Comparison of ENCODE assay signal across 25 cellular contexts in the genomic region with DNA sequence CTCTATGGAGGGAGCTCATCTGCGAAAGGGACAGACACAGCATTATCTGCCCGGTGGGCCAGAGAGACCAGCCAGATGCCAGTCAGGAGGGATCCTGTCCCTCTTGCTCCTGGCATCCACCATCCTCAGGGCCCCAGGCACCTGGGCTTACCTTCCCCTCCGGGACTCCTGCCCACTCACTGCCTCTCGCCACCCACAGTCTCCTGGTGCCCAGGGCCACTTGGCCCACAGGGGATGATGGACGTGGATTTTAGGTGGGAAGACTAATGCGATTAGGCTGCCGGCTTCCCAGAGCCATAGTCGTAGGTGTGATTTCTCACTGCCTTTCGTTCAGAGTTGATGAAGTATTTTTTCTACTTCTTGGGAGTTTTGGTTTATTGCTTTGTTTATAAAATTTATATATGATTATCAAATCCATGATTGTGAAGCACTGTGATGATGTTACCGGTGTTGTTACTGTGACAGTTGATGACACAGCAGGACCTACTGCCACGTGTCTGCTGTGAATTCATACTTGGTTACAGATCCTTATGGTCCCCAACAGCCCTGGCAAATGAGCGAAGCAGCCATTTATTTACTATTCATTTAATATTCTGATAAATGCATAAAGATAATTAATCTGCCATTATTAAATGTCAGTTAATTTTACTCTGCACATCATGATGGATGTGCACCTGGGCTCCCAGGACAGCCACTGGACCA.
"Had no signal": no experiment of that assay in that cellular context is flagged by ENCODE, and none has a peak within 500 bp of the region (broad histone marks: within the 10 kb centered on the region; RNA-seq: fewer than 3 reads in every experiment).

No MANE protein-coding gene starts in this region.

- H3K27ac ChIP-seq: colonic mucosa, epithelial cell of prostate, esophagus squamous epithelium, left ventricle myocardium inferior, parathyroid adenoma, psoas muscle, right atrium auricular region, tibial nerve had no signal

- H3K27me3 ChIP-seq: colonic mucosa, esophagus squamous epithelium, right atrium auricular region, tibial nerve had no signal

- H3K4me3 Mint-ChIP-seq: central memory CD8-positive, alpha-beta T cell; nephron; T-helper 1 cell treated with Interleukin-12 subunit alpha and Interleukin-12 subunit beta and Interleukin-4 antibody, amounts not matched to agents 30 μg/mL and 1 μg/mL, for 36 hours had no signal

- ATAC-seq: psoas muscle had no signal

- H3K9me3 Mint-ChIP-seq: central memory CD8-positive, alpha-beta T cell; nephron; T-helper 1 cell treated with Interleukin-12 subunit alpha and Interleukin-12 subunit beta and Interleukin-4 antibody, amounts not matched to agents 30 μg/mL and 1 μg/mL, for 36 hours had no signal

- H3K9me3 ChIP-seq: colonic mucosa, esophagus squamous epithelium, left ventricle myocardium inferior, psoas muscle, right atrium auricular region, tibial nerve had no signal

- H3K4me3 ChIP-seq: colonic mucosa, esophagus squamous epithelium, left ventricle myocardium inferior, lung, psoas muscle, right atrium auricular region, smooth muscle cell, tibial nerve had no signal

- H3K27ac Mint-ChIP-seq: nephron; T-helper 1 cell treated with Interleukin-12 subunit alpha and Interleukin-12 subunit beta and Interleukin-4 antibody, amounts not matched to agents 30 μg/mL and 1 μg/mL, for 36 hours had no signal

- DNase-seq: activated CD4-positive, alpha-beta T cell treated with anti-CD3 and anti-CD28 coated beads for 1 hour; activated CD4-positive, alpha-beta T cell treated with anti-CD3 and anti-CD28 coated beads, Interleukin-2, amount 50 U/mL, for 1 hour; activated CD8-positive, alpha-beta memory T cell treated with anti-CD3 and anti-CD28 coated beads for 24 hours; activated gamma-delta T cell treated with Interleukin-2 at 50 U/mL for 16 hours; activated naive CD4-positive, alpha-beta T cell treated with anti-CD3 and anti-CD28 coated beads, Interleukin-2, amount 50 U/mL, for 16 hours; amniotic stem cell; colonic mucosa; effector CD8-positive, alpha-beta T cell; esophagus squamous epithelium; islet precursor cell; left ventricle myocardium inferior; stimulated activated CD4-positive, alpha-beta T cell treated with anti-CD3 and anti-CD28 coated beads, Interleukin-15, amount 100 ng/mL, for 24 hours; stimulated activated CD4-positive, alpha-beta T cell treated with anti-CD3 and anti-CD28 coated beads, Interleukin-2, amount 100 ng/mL, for 24 hours; stimulated activated naive CD4-positive, alpha-beta T cell treated with Interleukin-2 at 50 U/mL for 16 hours; SW 1271 had no signal

- H3K4me1 ChIP-seq: colonic mucosa, left ventricle myocardium inferior, parathyroid adenoma, psoas muscle, right atrium auricular region had no signal

- H3K27me3 Mint-ChIP-seq: central memory CD8-positive, alpha-beta T cell had no signal
